In the genomic region with DNA sequence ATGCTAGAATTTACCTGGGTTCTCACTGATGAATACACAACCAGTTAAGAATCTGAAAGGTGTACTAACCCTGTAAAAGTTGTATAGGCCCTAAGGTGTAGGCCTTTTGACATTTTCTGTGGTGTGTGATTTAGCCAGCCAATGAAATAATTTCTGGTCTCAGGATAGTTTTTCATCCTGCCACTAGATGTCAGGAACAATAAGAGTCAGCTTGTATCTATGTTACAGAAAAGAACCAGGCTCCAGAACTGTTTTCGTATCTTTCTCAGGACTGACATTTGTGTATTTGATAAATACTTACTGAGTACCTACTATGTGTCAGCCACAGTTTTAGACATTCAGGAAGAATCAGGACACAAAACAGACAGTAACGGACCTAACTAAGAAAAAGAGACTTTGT, we compare ENCODE assay signal across 8 cellular contexts.
DNase-seq lines count a peak whose midpoint lies in the region; ATAC-seq, FAIRE-seq and TF ChIP-seq lines count a peak whose summit lies in the region.

No MANE protein-coding gene starts in this region.

- no peak overlapping the region for H2AK5ac ChIP-seq in IMR-90 (ENCODE audit: low read depth, low read length)

- H2BK20ac ChIP-seq in IMR-90 (ENCODE audit: low read depth, low read length) = no peak overlapping the region; the same call in 1 of the 2 replicates

- H3K27ac Mint-ChIP-seq in astrocyte (ENCODE audit: unreplicated experiment) (no peak overlapping the region), T-cell (no peak overlapping the region)

- no peak overlapping the region for H3K18ac ChIP-seq in IMR-90 (ENCODE audit: low read depth, low read length)

- no peaks in the 10 kb centered on the region for H4K20me1 ChIP-seq in IMR-90 (ENCODE audit: insufficient read depth, low read length)
- no peaks in the 10 kb centered on the region for H4K20me1 ChIP-seq in astrocyte (ENCODE audit: insufficient read depth, low read length)

- no peaks in the 10 kb centered on the region for H3K9me3 ChIP-seq in IMR-90 (ENCODE audit: control insufficient read depth, insufficient read depth, low read length)
- no peaks in the 10 kb centered on the region for H3K9me3 ChIP-seq in astrocyte (ENCODE audit: insufficient read depth, low read depth, low read length)
- no peaks in the 10 kb centered on the region for H3K9me3 ChIP-seq in aorta (ENCODE audit: control insufficient read depth, low read length)

- no peaks in the 10 kb centered on the region for H3K79me2 ChIP-seq in astrocyte (ENCODE audit: insufficient read depth, low read length)

- no peak overlapping the region for H2BK15ac ChIP-seq in IMR-90 (ENCODE audit: low read depth, low read length)

- in situ Hi-C loops in IMR-90 (cut with MboI; ENCODE audit: low sequenced_read_pairs) = loop anchor here (25.0 kb wide), 1 partner anchor 1243 kb away; no protein-coding TSS in a partner anchor

- no peak overlapping the region for H3K4ac ChIP-seq in IMR-90 (ENCODE audit: low read depth, low read length)

- WGBS in IMR-90 (ENCODE audit: extremely low coverage in 2 of 2, insufficient read length in 1 of 2), 2 experiments = no CpG with 5 or more reads among the region's 2 CpGs
- 48 to 51% methylated on average over 2 of the region's 2 CpGs for WGBS in aorta, 2 donors

- H2BK5ac ChIP-seq in IMR-90 (ENCODE audit: low read depth, low read length, poor library complexity, severe bottlenecking) = no peak overlapping the region

- H3K4me3 ChIP-seq in AG04449 (ENCODE audit: low read depth, low read length) = no peak overlapping the region
- no peak overlapping the region for H3K4me3 ChIP-seq in IMR-90 (ENCODE audit: insufficient read depth, low read depth, low read length)
- H3K4me3 ChIP-seq in astrocyte (ENCODE audit: insufficient read depth, low read depth, low read length) = no peak overlapping the region
- H3K4me3 ChIP-seq in aorta (ENCODE audit: low read length in 2 of 2) = no peak overlapping the region

- CTCF ChIA-PET in AG04449 (lab: Yijun Ruan, JAX) = interaction anchor here (0.6 to 1.6 kb wide), 8 partner anchors 10 to 566 kb away, joined by 3 to 8 read pairs (median 3); no protein-coding TSS in a partner anchor
- CTCF ChIA-PET in IMR-90 (lab: Yijun Ruan, JAX) = no interaction called here
- CTCF ChIA-PET in T-cell (lab: Charles Lee) = no interaction called here

- no peaks in the 10 kb centered on the region for H3K79me1 ChIP-seq in IMR-90 (ENCODE audit: low read depth in 1 of 2, low read length in 2 of 2)

- H3K9ac ChIP-seq in IMR-90 (ENCODE audit: low read depth, low read length) (no peak overlapping the region), astrocyte (ENCODE audit: low read length) (no peak overlapping the region)

- no peak overlapping the region for H4K5ac ChIP-seq in IMR-90 (ENCODE audit: low read depth, low read length)

- H2AFZ ChIP-seq in IMR-90 (replicated peaks; ENCODE audit: low read length, poor library complexity) = no peak overlapping the region
- H2AFZ ChIP-seq in astrocyte (ENCODE audit: low read depth, low read length) = no peak overlapping the region

- no TSS peak for BruUV-seq in IMR-90 (replicated peaks; lab: Mats Ljungman, UMichigan)

- no peak overlapping the region for H3K56ac ChIP-seq in IMR-90 (ENCODE audit: extremely low read depth, insufficient read depth, low read length)

- ATAC-seq in GM18868 (IDR thresholded peaks at IDR 0.05; ENCODE audit: unreplicated experiment) (peak; percentile 98), IMR-90 (ENCODE audit: low read depth) (peak; percentile 92), left lobe of liver (peak; percentile 83), aorta (ENCODE audit: low FRiP score) (no peak), GM21825 (IDR thresholded peaks at IDR 0.05; ENCODE audit: unreplicated experiment) (no peak), T-cell (replicated peaks in 1 of 4) (no peak)

- peak; percentile 73 for FAIRE-seq in astrocyte (lab: Jason Lieb, UNC)

- H4K91ac ChIP-seq in IMR-90 (ENCODE audit: insufficient read depth, low read depth, low read length) = no peak overlapping the region

- no peaks in the 10 kb centered on the region for H3K36me3 Mint-ChIP-seq in astrocyte (ENCODE audit: low read depth, unreplicated experiment)
- H3K36me3 Mint-ChIP-seq in T-cell = no peaks in the 10 kb centered on the region

- POLR2A ChIA-PET in AG04449 (lab: Yijun Ruan, JAX) = interaction anchor here (0.7 kb wide), 1 partner anchor 19 kb away, joined by 4 read pairs; no protein-coding TSS in a partner anchor
- POLR2A ChIA-PET in IMR-90 (lab: Charles Lee; ENCODE audit: unreplicated experiment) = no interaction called here
- POLR2A ChIA-PET in T-cell (lab: Charles Lee) = no interaction called here

- no peak overlapping the region for H3K23ac ChIP-seq in IMR-90 (ENCODE audit: low read depth, low read length)

- dilution Hi-C loops in IMR-90 (cut with HindIII; ENCODE audit: low sequenced_read_pairs, unreplicated experiment) = no loop called here

- H3K4me1 ChIP-seq in IMR-90 (ENCODE audit: control insufficient read depth, insufficient read depth, low read length) = peaks cover 2% of the 10 kb centered on the region; the same call in 1 of the 2 replicates
- no peaks in the 10 kb centered on the region for H3K4me1 ChIP-seq in astrocyte (ENCODE audit: insufficient read depth, low read length)
- H3K4me1 ChIP-seq in aorta (ENCODE audit: control insufficient read depth in 1 of 2, insufficient read depth in 2 of 2, low read length in 2 of 2) = no peaks in the 10 kb centered on the region

- H3K4me1 Mint-ChIP-seq in astrocyte (ENCODE audit: low read depth, unreplicated experiment) (peaks cover 4% of the 10 kb centered on the region), T-cell (no peaks in the 10 kb centered on the region)

- peak; percentile 79 for TF ChIP-seq RAD21 in IMR-90 (IDR thresholded peaks at IDR 0.05; ENCODE audit: low read length)

- no peak overlapping the region for H3K14ac ChIP-seq in IMR-90 (replicated peaks; ENCODE audit: low read depth, low read length)

- no peak for TF ChIP-seq POLR2A in IMR-90 (IDR thresholded peaks at IDR 0.05; ENCODE audit: low read depth, low read length)

- H4K8ac ChIP-seq in IMR-90 (ENCODE audit: low read depth in 2 of 2, low read length in 2 of 2) = no peak overlapping the region

- no peaks in the 10 kb centered on the region for H3K36me3 ChIP-seq in IMR-90 (ENCODE audit: control insufficient read depth, insufficient read depth, low read length)
- H3K36me3 ChIP-seq in astrocyte (ENCODE audit: insufficient read depth, low read length) = no peaks in the 10 kb centered on the region
- no peaks in the 10 kb centered on the region for H3K36me3 ChIP-seq in aorta (ENCODE audit: control insufficient read depth in 1 of 2, insufficient read depth in 2 of 2, low read length in 1 of 2)

- H3K4me3 Mint-ChIP-seq in astrocyte (ENCODE audit: unreplicated experiment) (no peak overlapping the region), T-cell (no peak overlapping the region)

- H2BK120ac ChIP-seq in IMR-90 (ENCODE audit: low read depth, low read length) = no peak overlapping the region

- no peak overlapping the region for H2AK9ac ChIP-seq in IMR-90 (replicated peaks; ENCODE audit: low read depth, low read length, poor library complexity)

- H3K27ac ChIP-seq in IMR-90 (ENCODE audit: insufficient read depth, low read length) (no peak overlapping the region), astrocyte (ENCODE audit: low read depth, low read length) (no peak overlapping the region), aorta (ENCODE audit: low read depth in 1 of 2, low read length in 2 of 2) (no peak overlapping the region)

- H3K27me3 Mint-ChIP-seq in astrocyte (ENCODE audit: low read depth, unreplicated experiment) = no peaks in the 10 kb centered on the region
- H3K27me3 Mint-ChIP-seq in T-cell = no peaks in the 10 kb centered on the region

- H3K4me2 ChIP-seq in IMR-90 (ENCODE audit: low read depth, low read length) (no peak overlapping the region), astrocyte (ENCODE audit: low read length) (no peak overlapping the region)

- TF ChIP-seq CTCF in AG04449 (IDR thresholded peaks at IDR 0.05; ENCODE audit: insufficient read depth, low read length, missing control alignments) (peak; percentile 43), IMR-90 (conservative IDR thresholded peaks at IDR 0.05; ENCODE audit: low read depth, low read length) (peak; percentile 69), astrocyte (IDR thresholded peaks at IDR 0.05; ENCODE audit: insufficient read depth, low read depth, low read length) (peak; percentile 72)

- H3K27me3 ChIP-seq in IMR-90 (ENCODE audit: control insufficient read depth, insufficient read depth, low read length) = no peaks in the 10 kb centered on the region
- no peaks in the 10 kb centered on the region for H3K27me3 ChIP-seq in astrocyte (ENCODE audit: insufficient read depth, low read length)
- no peaks in the 10 kb centered on the region for H3K27me3 ChIP-seq in aorta (ENCODE audit: control insufficient read depth in 1 of 2, insufficient read depth in 2 of 2, low read length in 1 of 2)

- no peaks in the 10 kb centered on the region for H3K9me1 ChIP-seq in IMR-90 (ENCODE audit: insufficient read depth, low read length)

- DNase-seq in AG04449 (ENCODE audit: low read depth, low spot score) (peak; percentile 12), IMR-90 (peak; percentile 65), astrocyte (ENCODE audit: low read depth) (peak; percentile 45), left lobe of liver (ENCODE audit: low spot score) (no peak), aorta (no peak), T-cell (no peak)

- H3K9me3 Mint-ChIP-seq in astrocyte (ENCODE audit: unreplicated experiment) (peaks cover 2% of the 10 kb centered on the region), T-cell (peaks cover 0 to 13% (median 0%) of the 10 kb centered on the region in 3 donors)

- intact Hi-C loops in IMR-90 (cut with micrococcal nuclease) (loop anchor here (1.0 to 10.0 kb wide), 5 partner anchors 574 to 1355 kb away; no protein-coding TSS in a partner anchor), aorta (cut with DNase I) (no loop called here)

TF ChIP-seq in IMR-90, 13 proteins besides CTCF, POLR2A, EP300 and RAD21:
- TF ChIP-seq SMC3 (IDR thresholded peaks at IDR 0.05; ENCODE audit: low read depth, low read length) (peak; percentile 72), MAZ (IDR thresholded peaks at IDR 0.05; ENCODE audit: borderline replicate concordance, low read depth, low read length) (no peak)
TF ChIP-seq in IMR-90: peak in this region for 1.

Comparison
In these comparisons a context has a peak if more than half of its experiments do, and no peak if none do; other contexts are left out.
1. DNase-seq: peak in AG04449 (single experiment), IMR-90 (single experiment) and astrocyte (single experiment); none in left lobe of liver (single experiment), aorta (0 of 2) and T-cell (0 of 34).
2. ATAC-seq: peak in GM18868 (single experiment), IMR-90 (single experiment) and left lobe of liver (single experiment); none in aorta (single experiment), GM21825 (single experiment) and T-cell (0 of 4).
3. Peak in every context shown above with its lines, with median percentiles within 50 percentile points of each other: CTCF ChIP-seq.